ENCODE assay signal across 25 cellular contexts in genomic region chr12:131085816-131086591, GRCh38.
A peak's percentile ranks its signal among the peaks of the same experiment; 100 is the strongest.
DNase-seq lines count a peak whose midpoint lies in the region; ATAC-seq and TF ChIP-seq lines count a peak whose summit lies in the region.
"Had no signal": no experiment of that assay in that cellular context is flagged by ENCODE, and none has a peak within 500 bp of the region (broad histone marks: within the 10 kb centered on the region; RNA-seq: fewer than 3 reads in every experiment).

No MANE protein-coding gene starts in this region.

- no peak overlapping the region for H3K4me3 Mint-ChIP-seq in CD14-positive monocyte
- H3K4me3 Mint-ChIP-seq: activated CD4-positive, alpha-beta memory T cell treated with anti-CD3 and anti-CD28 coated beads, Interleukin-2, amount 10 ng/mL, durations not matched to agents 7 days and 5 days; activated T-cell treated with anti-CD3 and anti-CD28 coated beads, Interleukin-2, amount 50 U/mL, for 4 hours; CD4-positive, CD25-positive, alpha-beta regulatory T cell; central memory CD8-positive, alpha-beta T cell; neural crest cell; WTC11 had no signal

- peaks cover 0 to 2% (median 0%) of the 10 kb centered on the region in 7 donors for H3K9me3 Mint-ChIP-seq in CD14-positive monocyte
- H3K9me3 Mint-ChIP-seq: activated CD4-positive, alpha-beta memory T cell treated with anti-CD3 and anti-CD28 coated beads, Interleukin-2, amount 10 ng/mL, durations not matched to agents 7 days and 5 days; activated naive CD4-positive, alpha-beta T cell treated with anti-CD3 and anti-CD28 coated beads, Interleukin-2, amount 50 U/mL, for 72 hours; activated T-cell treated with anti-CD3 and anti-CD28 coated beads, Interleukin-2, amount 50 U/mL, for 4 hours; central memory CD8-positive, alpha-beta T cell had no signal

- WGBS in sigmoid colon, 2 donors = 85 to 92% methylated on average over 24 of the region's 24 CpGs

- H3K9me3 ChIP-seq in RWPE2 (ENCODE audit: severe bottlenecking) = no peaks in the 10 kb centered on the region
- H3K9me3 ChIP-seq in sigmoid colon = no peaks in the 10 kb centered on the region
- H3K9me3 ChIP-seq: MG63, vagina had no signal

- TF ChIP-seq CTCF in CD14-positive monocyte (IDR thresholded peaks at IDR 0.05) (no peak), RWPE2 (IDR thresholded peaks at IDR 0.05; ENCODE audit: poor library complexity, severe bottlenecking) (no peak), sigmoid colon (IDR thresholded peaks at IDR 0.05) (no peak)

- H3K27ac ChIP-seq in RWPE2 (ENCODE audit: poor library complexity, severe bottlenecking) (no peak overlapping the region), sigmoid colon (no peak overlapping the region)
- H3K27ac ChIP-seq: vagina had no signal

- H3K4me1 Mint-ChIP-seq in CD14-positive monocyte = peaks cover 3% of the 10 kb centered on the region
- H3K4me1 Mint-ChIP-seq: activated CD4-positive, alpha-beta memory T cell treated with anti-CD3 and anti-CD28 coated beads, Interleukin-2, amount 10 ng/mL, durations not matched to agents 7 days and 5 days; CD4-positive, CD25-positive, alpha-beta regulatory T cell; central memory CD8-positive, alpha-beta T cell; WTC11 had no signal

- H3K27me3 ChIP-seq in RWPE2 (ENCODE audit: insufficient read depth, poor library complexity, severe bottlenecking) (peaks cover 4% of the 10 kb centered on the region), sigmoid colon (no peaks in the 10 kb centered on the region)
- H3K27me3 ChIP-seq: MG63, vagina had no signal

- no peak for TF ChIP-seq EP300 in sigmoid colon (IDR thresholded peaks at IDR 0.05)

- no peaks in the 10 kb centered on the region for H3K36me3 ChIP-seq in RWPE2 (ENCODE audit: low read depth)
- peaks cover 0 to 5% (median 0%) of the 10 kb centered on the region in 4 donors for H3K36me3 ChIP-seq in sigmoid colon
- H3K36me3 ChIP-seq: MG63 had no signal

- TF ChIP-seq POLR2A in sigmoid colon (IDR thresholded peaks at IDR 0.05) = no peak

- peak overlapping the region in 1 of 7 donors; percentile 41 for H3K27ac Mint-ChIP-seq in CD14-positive monocyte
- H3K27ac Mint-ChIP-seq: activated CD4-positive, alpha-beta memory T cell treated with anti-CD3 and anti-CD28 coated beads, Interleukin-2, amount 10 ng/mL, durations not matched to agents 7 days and 5 days; activated naive CD4-positive, alpha-beta T cell treated with anti-CD3 and anti-CD28 coated beads, Interleukin-2, amount 50 U/mL, for 72 hours; CD4-positive, CD25-positive, alpha-beta regulatory T cell; WTC11 had no signal

- DNase-seq in CD14-positive monocyte (ENCODE audit: low spot score) (peak; percentile 38), RWPE2 (ENCODE audit: low spot score) (peak; percentile 44), left lobe of liver (ENCODE audit: low spot score) (peak; percentile 29), sigmoid colon (peak; percentile 62), NCI-H446 treated with DMSO at 0.1 percent for 48 hours (lab: John Stamatoyannopoulos, UW) (no peak), OCI-M2 (lab: John Stamatoyannopoulos, UW; ENCODE audit: unreplicated experiment) (no peak), H4 (ENCODE audit: low spot score) (no peak), SHP77 treated with DMSO at 0.1 percent for 48 hours (lab: John Stamatoyannopoulos, UW) (no peak)
- DNase-seq: activated CD4-positive, alpha-beta memory T cell treated with anti-CD3 and anti-CD28 coated beads, Interleukin-2, amount 10 ng/mL, durations not matched to agents 7 days and 5 days; activated T-cell treated with anti-CD3 and anti-CD28 coated beads, Interleukin-2, amount 50 U/mL, for 4 hours; CD4-positive, CD25-positive, alpha-beta regulatory T cell; erythroblast; foreskin fibroblast; HCEC 1CT; MG63; NCI-H1436; NCI-H524; retina; RPMI8226; substantia nigra had no signal

- H3K27me3 Mint-ChIP-seq in CD14-positive monocyte (ENCODE audit: low read depth in 3 of 3) = peaks cover 1 to 12% (median 9%) of the 10 kb centered on the region in 3 donors

- H3K4me3 ChIP-seq in RWPE2 (ENCODE audit: severe bottlenecking) (no peak overlapping the region), sigmoid colon (no peak overlapping the region)
- H3K4me3 ChIP-seq: MG63, vagina had no signal

- H3K4me1 ChIP-seq in RWPE2 (ENCODE audit: insufficient read depth, poor library complexity, severe bottlenecking) (no peaks in the 10 kb centered on the region), sigmoid colon (no peaks in the 10 kb centered on the region)
- H3K4me1 ChIP-seq: vagina had no signal

- peaks cover 20 to 22% of the 10 kb centered on the region in 2 donors for H3K36me3 Mint-ChIP-seq in CD14-positive monocyte
- H3K36me3 Mint-ChIP-seq: activated naive CD4-positive, alpha-beta T cell treated with anti-CD3 and anti-CD28 coated beads, Interleukin-2, amount 50 U/mL, for 72 hours; CD4-positive, CD25-positive, alpha-beta regulatory T cell; WTC11 had no signal

- ATAC-seq in RWPE2 (ENCODE audit: low read depth) (no peak), left lobe of liver (no peak)
- ATAC-seq: activated naive CD4-positive, alpha-beta T cell treated with anti-CD3 and anti-CD28 coated beads, Interleukin-2, amount 50 U/mL, for 72 hours; activated T-cell treated with anti-CD3 and anti-CD28 coated beads, Interleukin-2, amount 50 U/mL, for 4 hours; WTC11 had no signal

- intact Hi-C loops in CD14-positive monocyte (cut with micrococcal nuclease) = no loop called here
- intact Hi-C loops in sigmoid colon (cut with DNase I) = no loop called here

Comparison
In these comparisons a context has a peak if more than half of its experiments do, and no peak if none do; other contexts are left out.
1. DNase-seq: peak in CD14-positive monocyte (single experiment), RWPE2 (single experiment), left lobe of liver (single experiment) and sigmoid colon (single experiment); none in NCI-H446 treated with DMSO at 0.1 percent for 48 hours (single experiment), OCI-M2 (single experiment), H4 (single experiment) and SHP77 treated with DMSO at 0.1 percent for 48 hours (single experiment).